In genomic region chr12:34357791-34358190, GRCh38 we compare ENCODE assay signal across 33 cellular contexts.
"Had no signal": no experiment of that assay in that cellular context is flagged by ENCODE, and none has a peak within 500 bp of the region (broad histone marks: within the 10 kb centered on the region; RNA-seq: fewer than 3 reads in every experiment).

No MANE protein-coding gene starts in this region.

- H3K36me3 ChIP-seq: adrenal gland, esophagus muscularis mucosa, gastroesophageal sphincter, heart right ventricle, WERI-Rb-1 had no signal

- H2AFZ ChIP-seq: hepatocyte had no signal

- H3K27me3 ChIP-seq: adrenal gland, body of pancreas, hepatocyte had no signal

- DNase-seq: activated B cell treated with CpG ODN at 0.5 μM for 24 hours; activated CD4-positive, alpha-beta T cell treated with anti-CD3 and anti-CD28 coated beads for 48 hours; activated CD4-positive, alpha-beta T cell treated with anti-CD3 and anti-CD28 coated beads, Interleukin-2, amount 50 U/mL, for 1 hour; activated CD4-positive, alpha-beta T cell treated with anti-CD3 and anti-CD28 coated beads, Interleukin-2, amount 50 U/mL, for 48 hours; activated CD8-positive, alpha-beta memory T cell treated with anti-CD3 and anti-CD28 coated beads for 24 hours; activated CD8-positive, alpha-beta T cell treated with anti-CD3 and anti-CD28 coated beads for 36 hours; activated effector memory CD4-positive, alpha-beta T cell treated with Interleukin-2 at 50 U/mL for 16 hours; activated gamma-delta T cell treated with Interleukin-2 at 50 U/mL for 16 hours; activated naive CD4-positive, alpha-beta T cell treated with anti-CD3 and anti-CD28 coated beads, Interleukin-2, amount 50 U/mL, for 16 hours; activated naive CD4-positive, alpha-beta T cell treated with Interleukin-2 at 50 U/mL for 16 hours; activated naive CD8-positive, alpha-beta T cell treated with anti-CD3 and anti-CD28 coated beads for 36 hours; activated naive CD8-positive, alpha-beta T cell treated with anti-CD3 and anti-CD28 coated beads, Interleukin-2, amount 50 U/mL, for 24 hours; activated T-cell treated with anti-CD3 and anti-CD28 coated beads, Interleukin-2, amount 50 U/mL, for 4 hours; adrenal gland; amygdala; aorta; body of pancreas; caudate nucleus; cortex of kidney; dermis blood vessel endothelial cell; effector CD4-positive, alpha-beta T cell; effector memory CD8-positive, alpha-beta T cell; erythroblast; foreskin melanocyte; heart right ventricle; T1000; WERI-Rb-1 had no signal

- H3K4me3 ChIP-seq: adrenal gland, body of pancreas, esophagus muscularis mucosa, gastroesophageal sphincter, heart right ventricle, hepatocyte had no signal

- H3K79me2 ChIP-seq: hepatocyte had no signal

- FAIRE-seq: colon had no signal

- H3K27ac ChIP-seq: adrenal gland, body of pancreas, esophagus muscularis mucosa, gastroesophageal sphincter, heart right ventricle, hepatocyte, WERI-Rb-1 had no signal

- H3K4me2 ChIP-seq: hepatocyte had no signal

- ATAC-seq: activated CD4-positive, CD25-positive, alpha-beta regulatory T cell treated with anti-CD3 and anti-CD28 coated beads, Interleukin-2, amount 50 U/mL, for 24 hours; activated CD8-positive, alpha-beta T cell treated with anti-CD3 and anti-CD28 coated beads for 36 hours; activated naive CD8-positive, alpha-beta T cell treated with anti-CD3 and anti-CD28 coated beads, Interleukin-2, amount 50 U/mL, for 24 hours; activated T-cell treated with anti-CD3 and anti-CD28 coated beads, Interleukin-2, amount 50 U/mL, for 4 hours; activated T-helper 17 cell treated with anti-CD3 and anti-CD28 coated beads, Interleukin-2, amount 50 U/mL, for 72 hours; body of pancreas; effector memory CD8-positive, alpha-beta T cell; gastroesophageal sphincter; heart right ventricle had no signal

- H3K9me3 ChIP-seq: adrenal gland had no signal

- H3K4me1 ChIP-seq: adrenal gland, body of pancreas, esophagus muscularis mucosa, gastroesophageal sphincter, heart right ventricle had no signal
